Comparison of ENCODE assay signal across 1 cellular context in the genomic region with DNA sequence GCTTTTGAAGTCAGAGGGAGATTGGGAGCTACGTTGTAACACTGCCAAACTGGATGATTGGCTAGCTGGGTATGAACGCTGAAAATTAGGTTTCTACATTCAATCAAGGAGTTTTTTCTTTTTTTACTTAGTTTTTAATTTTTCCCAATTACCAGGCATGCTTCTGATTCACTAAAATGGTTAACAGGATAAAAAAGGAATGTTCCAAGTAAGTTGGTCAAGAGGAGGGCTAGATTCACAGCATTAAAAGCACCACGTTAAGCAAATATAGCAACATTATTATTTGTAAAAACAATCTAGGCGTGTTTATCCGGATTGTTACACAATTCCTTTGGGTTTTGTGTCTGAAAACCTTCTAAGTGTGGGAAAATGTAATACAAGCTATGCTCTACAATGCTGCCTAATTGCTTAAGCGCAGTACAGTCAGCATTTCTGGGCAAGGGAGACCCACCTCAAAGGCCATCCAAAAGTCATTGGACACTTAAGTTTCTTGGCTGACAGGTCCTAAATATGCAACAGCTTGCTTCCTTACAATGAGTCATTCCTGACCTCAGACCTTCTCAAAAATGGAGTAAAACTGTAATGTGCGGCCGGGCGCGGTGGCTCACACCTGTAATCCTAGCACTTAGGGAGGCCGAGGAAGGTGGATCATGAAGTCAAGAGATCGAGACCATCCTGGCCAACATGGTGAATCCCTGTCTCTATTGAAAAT.
TF ChIP-seq lines count a peak whose summit lies in the region.

No MANE protein-coding gene starts in this region.

TF ChIP-seq in A549, 52 proteins besides CTCF, POLR2A, EP300 and RAD21 (continued from another document):
- TF ChIP-seq, protein P1, sequence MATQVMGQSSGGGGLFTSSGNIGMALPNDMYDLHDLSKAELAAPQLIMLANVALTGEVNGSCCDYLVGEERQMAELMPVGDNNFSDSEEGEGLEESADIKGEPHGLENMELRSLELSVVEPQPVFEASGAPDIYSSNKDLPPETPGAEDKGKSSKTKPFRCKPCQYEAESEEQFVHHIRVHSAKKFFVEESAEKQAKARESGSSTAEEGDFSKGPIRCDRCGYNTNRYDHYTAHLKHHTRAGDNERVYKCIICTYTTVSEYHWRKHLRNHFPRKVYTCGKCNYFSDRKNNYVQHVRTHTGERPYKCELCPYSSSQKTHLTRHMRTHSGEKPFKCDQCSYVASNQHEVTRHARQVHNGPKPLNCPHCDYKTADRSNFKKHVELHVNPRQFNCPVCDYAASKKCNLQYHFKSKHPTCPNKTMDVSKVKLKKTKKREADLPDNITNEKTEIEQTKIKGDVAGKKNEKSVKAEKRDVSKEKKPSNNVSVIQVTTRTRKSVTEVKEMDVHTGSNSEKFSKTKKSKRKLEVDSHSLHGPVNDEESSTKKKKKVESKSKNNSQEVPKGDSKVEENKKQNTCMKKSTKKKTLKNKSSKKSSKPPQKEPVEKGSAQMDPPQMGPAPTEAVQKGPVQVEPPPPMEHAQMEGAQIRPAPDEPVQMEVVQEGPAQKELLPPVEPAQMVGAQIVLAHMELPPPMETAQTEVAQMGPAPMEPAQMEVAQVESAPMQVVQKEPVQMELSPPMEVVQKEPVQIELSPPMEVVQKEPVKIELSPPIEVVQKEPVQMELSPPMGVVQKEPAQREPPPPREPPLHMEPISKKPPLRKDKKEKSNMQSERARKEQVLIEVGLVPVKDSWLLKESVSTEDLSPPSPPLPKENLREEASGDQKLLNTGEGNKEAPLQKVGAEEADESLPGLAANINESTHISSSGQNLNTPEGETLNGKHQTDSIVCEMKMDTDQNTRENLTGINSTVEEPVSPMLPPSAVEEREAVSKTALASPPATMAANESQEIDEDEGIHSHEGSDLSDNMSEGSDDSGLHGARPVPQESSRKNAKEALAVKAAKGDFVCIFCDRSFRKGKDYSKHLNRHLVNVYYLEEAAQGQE (IDR thresholded peaks at IDR 0.05): no peak
- TF ChIP-seq, protein P2, sequence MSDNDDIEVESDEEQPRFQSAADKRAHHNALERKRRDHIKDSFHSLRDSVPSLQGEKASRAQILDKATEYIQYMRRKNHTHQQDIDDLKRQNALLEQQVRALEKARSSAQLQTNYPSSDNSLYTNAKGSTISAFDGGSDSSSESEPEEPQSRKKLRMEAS (IDR thresholded peaks at IDR 0.05): peak; percentile 13; the same call in 1 of the 2 replicates
- peak; percentile 45; the same call in 1 of the 2 replicates for TF ChIP-seq HOXA7 (CRISPR knock-in tag; IDR thresholded peaks at IDR 0.05)
- peak; percentile 7; the same call in 1 of the 2 replicates for TF ChIP-seq RARB (CRISPR knock-in tag; IDR thresholded peaks at IDR 0.05)
- TF ChIP-seq FOSL2 (IDR thresholded peaks at IDR 0.05): no peak
- TF ChIP-seq FOSL2 (CRISPR knock-in tag; IDR thresholded peaks at IDR 0.05): peak; percentile 55
- TF ChIP-seq TP53 (CRISPR knock-in tag; IDR thresholded peaks at IDR 0.05): no peak
- TF ChIP-seq SREBF2 (IDR thresholded peaks at IDR 0.05): no peak
- 0 out of 2 replicates have a peak, but pooled peaks have one; percentile 26 for TF ChIP-seq GATA3 (IDR thresholded peaks at IDR 0.05; ENCODE audit: borderline replicate concordance)
- TF ChIP-seq FOSB (CRISPR knock-in tag; IDR thresholded peaks at IDR 0.05): peak; percentile 88
- TF ChIP-seq CEBPB (IDR thresholded peaks at IDR 0.05): peak in 1 of 2 experiments; percentile 30; a peak in 1 of 4 replicates
- TF ChIP-seq MAFK (IDR thresholded peaks at IDR 0.05; ENCODE audit: partially characterized antibody): peak; percentile 37
